Comparison of ENCODE assay signal across 8 cellular contexts in the genomic region with DNA sequence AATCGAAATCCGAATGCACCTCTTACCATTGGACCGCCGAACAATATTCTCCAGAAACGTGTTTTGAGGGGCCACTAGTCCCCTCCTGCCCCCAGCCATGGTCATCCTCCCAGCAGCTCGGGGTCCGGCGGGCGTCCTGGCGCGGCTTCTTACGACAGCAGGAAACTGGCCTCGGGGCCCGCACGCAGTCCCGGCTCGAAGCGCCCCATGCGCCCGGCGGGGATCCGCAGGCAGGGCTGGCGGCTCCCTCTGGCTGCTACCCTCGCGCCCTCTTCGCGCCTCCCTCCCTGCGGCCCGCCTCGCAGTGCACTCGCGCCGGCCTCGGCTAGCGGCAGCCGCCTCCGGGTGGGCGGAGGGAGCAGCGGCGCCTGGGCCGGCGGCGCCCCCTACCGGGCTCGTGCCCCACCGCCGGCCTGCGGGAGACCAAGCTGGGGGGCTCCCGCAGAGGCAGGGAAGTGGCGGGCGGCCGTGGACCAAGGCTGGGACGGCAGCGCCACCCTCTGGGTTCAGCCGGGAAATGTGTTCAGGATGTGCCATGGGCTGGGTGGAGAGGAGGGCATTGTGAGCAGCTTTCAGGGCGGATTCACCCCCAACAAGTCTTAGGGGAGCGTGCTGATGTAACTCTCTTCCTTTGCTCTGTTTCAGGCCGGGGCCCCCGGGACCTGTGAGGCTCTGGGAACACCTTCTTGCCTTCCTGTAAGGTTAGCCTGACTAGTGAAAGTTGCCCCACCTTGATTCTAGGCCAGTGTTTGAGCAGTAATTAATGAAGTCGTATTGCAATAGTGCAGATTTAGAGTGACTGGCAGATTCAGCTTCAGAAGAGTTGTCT. TPM values are rescaled to one million over a fixed set of nuclear protein-coding genes. Genes with fewer than 3 reads are reported as not detected.
DNase-seq lines count a peak whose midpoint lies in the region; ATAC-seq and TF ChIP-seq lines count a peak whose summit lies in the region.

A gene with protein sequence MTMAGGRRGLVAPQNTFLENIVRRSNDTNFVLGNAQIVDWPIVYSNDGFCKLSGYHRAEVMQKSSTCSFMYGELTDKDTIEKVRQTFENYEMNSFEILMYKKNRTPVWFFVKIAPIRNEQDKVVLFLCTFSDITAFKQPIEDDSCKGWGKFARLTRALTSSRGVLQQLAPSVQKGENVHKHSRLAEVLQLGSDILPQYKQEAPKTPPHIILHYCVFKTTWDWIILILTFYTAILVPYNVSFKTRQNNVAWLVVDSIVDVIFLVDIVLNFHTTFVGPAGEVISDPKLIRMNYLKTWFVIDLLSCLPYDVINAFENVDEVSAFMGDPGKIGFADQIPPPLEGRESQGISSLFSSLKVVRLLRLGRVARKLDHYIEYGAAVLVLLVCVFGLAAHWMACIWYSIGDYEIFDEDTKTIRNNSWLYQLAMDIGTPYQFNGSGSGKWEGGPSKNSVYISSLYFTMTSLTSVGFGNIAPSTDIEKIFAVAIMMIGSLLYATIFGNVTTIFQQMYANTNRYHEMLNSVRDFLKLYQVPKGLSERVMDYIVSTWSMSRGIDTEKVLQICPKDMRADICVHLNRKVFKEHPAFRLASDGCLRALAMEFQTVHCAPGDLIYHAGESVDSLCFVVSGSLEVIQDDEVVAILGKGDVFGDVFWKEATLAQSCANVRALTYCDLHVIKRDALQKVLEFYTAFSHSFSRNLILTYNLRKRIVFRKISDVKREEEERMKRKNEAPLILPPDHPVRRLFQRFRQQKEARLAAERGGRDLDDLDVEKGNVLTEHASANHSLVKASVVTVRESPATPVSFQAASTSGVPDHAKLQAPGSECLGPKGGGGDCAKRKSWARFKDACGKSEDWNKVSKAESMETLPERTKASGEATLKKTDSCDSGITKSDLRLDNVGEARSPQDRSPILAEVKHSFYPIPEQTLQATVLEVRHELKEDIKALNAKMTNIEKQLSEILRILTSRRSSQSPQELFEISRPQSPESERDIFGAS (minus strand): TSS at position 308 of the 829 bp plus-strand sequence. CDS start 203 bp downstream, at position 105.

- H3K4me1 ChIP-seq in BE2C: no peaks in the 10 kb centered on the region
- peaks cover 8% of the 10 kb centered on the region for H3K4me1 ChIP-seq in lower lobe of right lung

- intact Hi-C loops in lower lobe of right lung (cut with DNase I): loop anchor here (10.0 kb wide), 1 partner anchor 549 kb away; no protein-coding TSS in a partner anchor

- no peaks in the 10 kb centered on the region for H3K9me3 ChIP-seq in BE2C
- H3K9me3 ChIP-seq in lower lobe of right lung: no peaks in the 10 kb centered on the region

- peaks cover 47% of the 10 kb centered on the region for H3K27me3 ChIP-seq in BE2C
- H3K27me3 ChIP-seq in lower lobe of right lung (ENCODE audit: low read depth): peaks cover 41% of the 10 kb centered on the region

- no peak within 1 kb of the TSS for H3K27ac ChIP-seq in lower lobe of right lung

- H3K36me3 ChIP-seq in BE2C: no peaks in the 10 kb centered on the region
- no peaks in the 10 kb centered on the region for H3K36me3 ChIP-seq in lower lobe of right lung

- H3K4me3 ChIP-seq in BE2C (ENCODE audit: low read depth, low read length): peak within 1 kb of the TSS; percentile 57
- H3K4me3 ChIP-seq in lower lobe of right lung: peak within 1 kb of the TSS; percentile 54

- DNase-seq in BE2C (peak; percentile 92), GM19238 (ENCODE audit: insufficient read length, low spot score) (peak; percentile 62), NCI-H460 (ENCODE audit: extremely low read depth, low read depth) (peak; percentile 84), dermis microvascular lymphatic vessel endothelial cell (ENCODE audit: low read depth in 2 of 2) (peak; percentile 22 to 73), lower lobe of right lung (peak; percentile 67)
- peak; percentile 85 to 88 for DNase-seq in activated CD4-positive, alpha-beta T cell treated with anti-CD3 and anti-CD28 coated beads, Interleukin-2, amount 50 U/mL, for 48 hours
- peak; percentile 55 to 80 (median 59) for DNase-seq in stimulated activated CD4-positive, alpha-beta T cell treated with anti-CD3 and anti-CD28 coated beads, TNF-alpha, amount 100 ng/mL, for 24 hours (ENCODE audit: low read depth in 3 of 3)

- ATAC-seq in HG03378 (IDR thresholded peaks at IDR 0.05; ENCODE audit: unreplicated experiment) (peak; percentile 87), lower lobe of right lung (peak; percentile 94 to 96)

- peak; percentile 87 for TF ChIP-seq CTCF in BE2C (IDR thresholded peaks at IDR 0.05; ENCODE audit: low read depth, low read length)
- TF ChIP-seq CTCF in lower lobe of right lung (IDR thresholded peaks at IDR 0.05): peak; percentile 81

RNA-seq across cellular contexts. Expression of the gene that starts here (rescaled TPM):
- 0.62 TPM for polyA plus RNA-seq in BE2C (2012; ENCODE audit: insufficient read depth, insufficient read length, low read depth)
- 0.14 and 0.15 TPM in 2 replicates for total RNA-seq in NCI-H460 (2014; rRNA removed; shearing (Covaris generic))
- polyA plus RNA-seq in NCI-H460 (2014; cell fraction: nucleus; rRNA removed): 0.04 TPM in 1 of 2 replicates, not detected in the other
- total RNA-seq in dermis microvascular lymphatic vessel endothelial cell (not detected in 2 replicates), lower lobe of right lung (not detected)

Comparison
In these comparisons a context has a peak if more than half of its experiments do, and no peak if none do; other contexts are left out.
1. Peak in DNase-seq in NCI-H460; RNA of the gene not detected or under 1 TPM.
2. Peak in DNase-seq in dermis microvascular lymphatic vessel endothelial cell; RNA of the gene not detected or under 1 TPM.
3. Peak in DNase-seq, ATAC-seq and H3K4me3 ChIP-seq in lower lobe of right lung; RNA of the gene not detected or under 1 TPM.